In the genomic region with DNA sequence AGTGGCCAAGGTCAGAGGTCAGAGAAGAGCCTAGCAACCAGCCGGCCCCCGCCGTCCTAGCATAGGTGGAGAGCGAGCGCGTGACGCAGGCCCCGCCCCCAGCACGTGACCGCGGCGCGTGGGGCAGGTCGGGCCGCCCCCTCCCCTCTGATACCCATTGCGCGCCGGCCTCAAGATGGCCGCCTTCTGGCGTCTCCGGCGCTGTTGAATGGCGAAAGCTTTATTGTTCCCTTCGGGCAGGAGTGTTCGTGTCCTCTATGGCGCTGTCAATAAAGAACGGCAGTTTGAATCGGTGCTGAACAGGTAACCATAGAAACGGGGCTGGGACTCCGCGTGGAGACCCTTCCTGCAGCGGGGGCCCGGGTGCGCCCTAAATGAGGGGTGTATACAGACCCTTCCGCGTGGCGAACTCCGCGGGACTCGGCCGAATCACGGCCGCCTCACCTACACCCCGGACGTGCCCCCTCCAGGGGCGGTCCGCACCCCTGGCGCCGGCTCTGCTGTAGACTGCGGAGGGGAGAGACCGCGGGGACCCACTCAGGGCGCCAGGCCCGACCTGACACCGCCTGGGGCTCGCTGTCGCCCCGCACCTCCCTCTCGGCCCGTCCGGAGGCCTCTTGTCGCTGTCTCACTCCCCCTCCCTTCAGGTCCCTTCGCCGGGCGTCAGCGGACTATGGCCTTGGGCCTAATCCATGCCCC, we compare ENCODE assay signal across 9 cellular contexts. TPM values are rescaled to one million over a fixed set of nuclear protein-coding genes. Genes with fewer than 3 reads are reported as not detected.
A peak's percentile ranks its signal among the peaks of the same experiment; 100 is the strongest.
DNase-seq lines count a peak whose midpoint lies in the region; ATAC-seq, FAIRE-seq and TF ChIP-seq lines count a peak whose summit lies in the region.
"Had no signal": no experiment of that assay in that cellular context is flagged by ENCODE, and none has a peak within 500 bp of the region (broad histone marks: within the 10 kb centered on the region; RNA-seq: fewer than 3 reads in every experiment).

A gene with protein sequence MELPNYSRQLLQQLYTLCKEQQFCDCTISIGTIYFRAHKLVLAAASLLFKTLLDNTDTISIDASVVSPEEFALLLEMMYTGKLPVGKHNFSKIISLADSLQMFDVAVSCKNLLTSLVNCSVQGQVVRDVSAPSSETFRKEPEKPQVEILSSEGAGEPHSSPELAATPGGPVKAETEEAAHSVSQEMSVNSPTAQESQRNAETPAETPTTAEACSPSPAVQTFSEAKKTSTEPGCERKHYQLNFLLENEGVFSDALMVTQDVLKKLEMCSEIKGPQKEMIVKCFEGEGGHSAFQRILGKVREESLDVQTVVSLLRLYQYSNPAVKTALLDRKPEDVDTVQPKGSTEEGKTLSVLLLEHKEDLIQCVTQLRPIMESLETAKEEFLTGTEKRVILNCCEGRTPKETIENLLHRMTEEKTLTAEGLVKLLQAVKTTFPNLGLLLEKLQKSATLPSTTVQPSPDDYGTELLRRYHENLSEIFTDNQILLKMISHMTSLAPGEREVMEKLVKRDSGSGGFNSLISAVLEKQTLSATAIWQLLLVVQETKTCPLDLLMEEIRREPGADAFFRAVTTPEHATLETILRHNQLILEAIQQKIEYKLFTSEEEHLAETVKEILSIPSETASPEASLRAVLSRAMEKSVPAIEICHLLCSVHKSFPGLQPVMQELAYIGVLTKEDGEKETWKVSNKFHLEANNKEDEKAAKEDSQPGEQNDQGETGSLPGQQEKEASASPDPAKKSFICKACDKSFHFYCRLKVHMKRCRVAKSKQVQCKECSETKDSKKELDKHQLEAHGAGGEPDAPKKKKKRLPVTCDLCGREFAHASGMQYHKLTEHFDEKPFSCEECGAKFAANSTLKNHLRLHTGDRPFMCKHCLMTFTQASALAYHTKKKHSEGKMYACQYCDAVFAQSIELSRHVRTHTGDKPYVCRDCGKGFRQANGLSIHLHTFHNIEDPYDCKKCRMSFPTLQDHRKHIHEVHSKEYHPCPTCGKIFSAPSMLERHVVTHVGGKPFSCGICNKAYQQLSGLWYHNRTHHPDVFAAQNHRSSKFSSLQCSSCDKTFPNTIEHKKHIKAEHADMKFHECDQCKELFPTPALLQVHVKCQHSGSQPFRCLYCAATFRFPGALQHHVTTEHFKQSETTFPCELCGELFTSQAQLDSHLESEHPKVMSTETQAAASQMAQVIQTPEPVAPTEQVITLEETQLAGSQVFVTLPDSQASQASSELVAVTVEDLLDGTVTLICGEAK (plus strand): TSS at position 150 of the 699 bp plus-strand sequence. CDS start 38,098 bp downstream, outside the sequence.

- TF ChIP-seq CTCF in AG10803 (conservative IDR thresholded peaks at IDR 0.05; ENCODE audit: low read length) (no peak), kidney (IDR thresholded peaks at IDR 0.05; ENCODE audit: borderline replicate concordance, extremely low read depth, insufficient read depth) (no peak)

- H3K36me3 ChIP-seq in kidney (ENCODE audit: control insufficient read depth in 1 of 2, insufficient read depth in 2 of 2, low read length in 2 of 2) = no peaks in the 10 kb centered on the region

- no peaks in the 10 kb centered on the region for H3K9me3 ChIP-seq in kidney (ENCODE audit: control insufficient read depth in 1 of 2, low read length in 2 of 2)

- intact Hi-C loops in kidney (cut with DNase I) = no loop called here

- peak within 1 kb of the TSS; percentile 93 to 97 for H3K27ac ChIP-seq in kidney (ENCODE audit: low read depth in 2 of 2, low read length in 2 of 2)

- ATAC-seq in GM19035 (IDR thresholded peaks at IDR 0.05; ENCODE audit: unreplicated experiment) (peak; percentile 77), HG03354 (IDR thresholded peaks at IDR 0.05; ENCODE audit: poor library complexity, severe bottlenecking, unreplicated experiment) (peak; percentile 90)

- FAIRE-seq in kidney (lab: Jason Lieb, UNC) = no peak
- FAIRE-seq: TTC549 had no signal

- H3K4me1 ChIP-seq in kidney (ENCODE audit: control insufficient read depth in 1 of 2, insufficient read depth in 1 of 2, low read depth in 1 of 2, low read length in 2 of 2) = peaks cover 9 to 15% of the 10 kb centered on the region in 2 donors

- H3K4me3 ChIP-seq in AG10803 (ENCODE audit: low read length) (peak within 1 kb of the TSS; percentile 80), kidney (ENCODE audit: low read length in 2 of 2) (peak within 1 kb of the TSS; percentile 86 to 95)

- H3K9ac ChIP-seq in kidney (ENCODE audit: low read length in 2 of 2) = peak within 1 kb of the TSS; percentile 91 to 93

- DNase-seq in AG10803 (ENCODE audit: low read depth) (peak; percentile 98), NCI-H446 treated with DMSO at 0.1 percent for 48 hours (lab: John Stamatoyannopoulos, UW) (peak; percentile 98), cerebellum (ENCODE audit: low spot score) (peak; percentile 96), kidney (peak; percentile 99)
- DNase-seq in activated CD4-positive, alpha-beta T cell treated with anti-CD3 and anti-CD28 coated beads for 1 hour = peak; percentile 89
- peak; percentile 86 to 89 for DNase-seq in stimulated activated CD4-positive, alpha-beta T cell treated with anti-CD3 and anti-CD28 coated beads, Interleukin-15, amount 100 ng/mL, for 1 hour (ENCODE audit: low read depth in 1 of 2, low spot score in 1 of 2)

RNA-seq across cellular contexts. Expression of the gene that starts here (rescaled TPM):
- total RNA-seq in cerebellum = 14.7 TPM
- 17.4 TPM for total RNA-seq in kidney
- polyA plus RNA-seq in kidney (ENCODE audit: insufficient read depth, low read depth, low replicate concordance) = 4.3 TPM

Comparison
In these comparisons a context has a peak if more than half of its experiments do, and no peak if none do; other contexts are left out.
1. Peak in every context shown above with its lines: DNase-seq, ATAC-seq, H3K4me3 ChIP-seq and H3K27ac ChIP-seq.